ENCODE assay signal across 1 cellular context in the genomic region with DNA sequence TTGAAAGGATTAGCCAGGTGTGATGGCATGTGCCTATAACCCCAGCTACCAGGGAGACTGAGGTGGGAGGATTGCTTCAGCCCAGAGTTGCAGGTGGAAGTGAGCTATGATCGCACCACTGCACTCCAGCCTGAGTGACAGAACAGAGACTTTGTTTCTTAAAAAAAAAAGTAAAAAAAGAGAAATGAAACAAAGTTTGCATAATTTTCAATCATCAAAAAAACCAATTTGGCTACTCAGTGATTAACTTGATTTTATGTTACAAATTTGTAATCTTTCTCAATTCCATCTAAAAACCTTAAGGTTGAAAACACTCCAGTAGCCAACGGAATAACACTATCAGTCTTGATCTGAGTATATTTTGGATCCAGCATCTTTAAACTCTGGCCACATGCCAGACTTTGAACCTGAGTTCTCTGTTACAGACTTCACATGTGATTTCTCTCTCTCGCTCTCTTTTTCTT.
TF ChIP-seq lines count a peak whose summit lies in the region.

No MANE protein-coding gene starts in this region.

TF ChIP-seq in GM12878, 131 proteins besides CTCF, POLR2A, EP300 and RAD21 (continued from another document and continues in another):
- TF ChIP-seq, protein P1, sequence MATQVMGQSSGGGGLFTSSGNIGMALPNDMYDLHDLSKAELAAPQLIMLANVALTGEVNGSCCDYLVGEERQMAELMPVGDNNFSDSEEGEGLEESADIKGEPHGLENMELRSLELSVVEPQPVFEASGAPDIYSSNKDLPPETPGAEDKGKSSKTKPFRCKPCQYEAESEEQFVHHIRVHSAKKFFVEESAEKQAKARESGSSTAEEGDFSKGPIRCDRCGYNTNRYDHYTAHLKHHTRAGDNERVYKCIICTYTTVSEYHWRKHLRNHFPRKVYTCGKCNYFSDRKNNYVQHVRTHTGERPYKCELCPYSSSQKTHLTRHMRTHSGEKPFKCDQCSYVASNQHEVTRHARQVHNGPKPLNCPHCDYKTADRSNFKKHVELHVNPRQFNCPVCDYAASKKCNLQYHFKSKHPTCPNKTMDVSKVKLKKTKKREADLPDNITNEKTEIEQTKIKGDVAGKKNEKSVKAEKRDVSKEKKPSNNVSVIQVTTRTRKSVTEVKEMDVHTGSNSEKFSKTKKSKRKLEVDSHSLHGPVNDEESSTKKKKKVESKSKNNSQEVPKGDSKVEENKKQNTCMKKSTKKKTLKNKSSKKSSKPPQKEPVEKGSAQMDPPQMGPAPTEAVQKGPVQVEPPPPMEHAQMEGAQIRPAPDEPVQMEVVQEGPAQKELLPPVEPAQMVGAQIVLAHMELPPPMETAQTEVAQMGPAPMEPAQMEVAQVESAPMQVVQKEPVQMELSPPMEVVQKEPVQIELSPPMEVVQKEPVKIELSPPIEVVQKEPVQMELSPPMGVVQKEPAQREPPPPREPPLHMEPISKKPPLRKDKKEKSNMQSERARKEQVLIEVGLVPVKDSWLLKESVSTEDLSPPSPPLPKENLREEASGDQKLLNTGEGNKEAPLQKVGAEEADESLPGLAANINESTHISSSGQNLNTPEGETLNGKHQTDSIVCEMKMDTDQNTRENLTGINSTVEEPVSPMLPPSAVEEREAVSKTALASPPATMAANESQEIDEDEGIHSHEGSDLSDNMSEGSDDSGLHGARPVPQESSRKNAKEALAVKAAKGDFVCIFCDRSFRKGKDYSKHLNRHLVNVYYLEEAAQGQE (IDR thresholded peaks at IDR 0.05; ENCODE audit: low read depth, low read length) = no peak
- TF ChIP-seq, protein P2, sequence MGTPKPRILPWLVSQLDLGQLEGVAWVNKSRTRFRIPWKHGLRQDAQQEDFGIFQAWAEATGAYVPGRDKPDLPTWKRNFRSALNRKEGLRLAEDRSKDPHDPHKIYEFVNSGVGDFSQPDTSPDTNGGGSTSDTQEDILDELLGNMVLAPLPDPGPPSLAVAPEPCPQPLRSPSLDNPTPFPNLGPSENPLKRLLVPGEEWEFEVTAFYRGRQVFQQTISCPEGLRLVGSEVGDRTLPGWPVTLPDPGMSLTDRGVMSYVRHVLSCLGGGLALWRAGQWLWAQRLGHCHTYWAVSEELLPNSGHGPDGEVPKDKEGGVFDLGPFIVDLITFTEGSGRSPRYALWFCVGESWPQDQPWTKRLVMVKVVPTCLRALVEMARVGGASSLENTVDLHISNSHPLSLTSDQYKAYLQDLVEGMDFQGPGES (IDR thresholded peaks at IDR 0.05) = no peak
- TF ChIP-seq HDAC2 (IDR thresholded peaks at IDR 0.05) (no peak), NFXL1 (IDR thresholded peaks at IDR 0.05; ENCODE audit: borderline replicate concordance) (no peak), GABPA (IDR thresholded peaks at IDR 0.05; ENCODE audit: low read depth) (no peak), KAT2A (conservative IDR thresholded peaks at IDR 0.05; ENCODE audit: control insufficient read depth, low read depth, low read length) (no peak), BRCA1 (IDR thresholded peaks at IDR 0.05; ENCODE audit: low read depth, low read length) (no peak), CHD1 (IDR thresholded peaks at IDR 0.05; ENCODE audit: low read depth, low read length) (no peak), NR2F1 (conservative IDR thresholded peaks at IDR 0.05) (no peak), JUNB (IDR thresholded peaks at IDR 0.05) (no peak; the same call in 1 of the 2 replicates), STAT3 (IDR thresholded peaks at IDR 0.05; ENCODE audit: low read depth, low read length) (no peak), ASH2L (IDR thresholded peaks at IDR 0.05; ENCODE audit: borderline replicate concordance, low read depth) (no peak), CBX5 (IDR thresholded peaks at IDR 0.05; ENCODE audit: low read depth) (no peak; the same call in 1 of the 2 replicates), FOS (IDR thresholded peaks at IDR 0.05; ENCODE audit: borderline replicate concordance, extremely low read depth, insufficient read length) (no peak), PAX5 (IDR thresholded peaks at IDR 0.05; ENCODE audit: borderline replicate concordance, low read depth, low read length) (peak; percentile 71; the same call in 1 of the 2 replicates), MYC (IDR thresholded peaks at IDR 0.05; ENCODE audit: insufficient read depth, insufficient read length, insufficient replicate concordance, low read length, severe bottlenecking) (no peak), HCFC1 (IDR thresholded peaks at IDR 0.05; ENCODE audit: low read length) (no peak), LARP7 (IDR thresholded peaks at IDR 0.05) (no peak), CHD2 (IDR thresholded peaks at IDR 0.05; ENCODE audit: borderline replicate concordance, low read depth, low read length) (no peak), ATF7 (IDR thresholded peaks at IDR 0.05; ENCODE audit: low read depth) (peak; percentile 75), NFIC (IDR thresholded peaks at IDR 0.05; ENCODE audit: low read depth, low read length) (peak; percentile 89), CHD4 (IDR thresholded peaks at IDR 0.05) (no peak), BMI1 (IDR thresholded peaks at IDR 0.05; ENCODE audit: borderline replicate concordance) (no peak; the same call in 1 of the 2 replicates), SMAD5 (IDR thresholded peaks at IDR 0.05; ENCODE audit: low read depth) (no peak), BCL11A (IDR thresholded peaks at IDR 0.05; ENCODE audit: low read depth, low read length) (peak; percentile 32; the same call in 1 of the 2 replicates), BHLHE40 (IDR thresholded peaks at IDR 0.05; ENCODE audit: borderline replicate concordance in 1 of 2, low read depth in 2 of 2, low read length in 1 of 2) (peak; percentile 83 to 88; a peak in 3 of 4 replicates), CREB1 (IDR thresholded peaks at IDR 0.05; ENCODE audit: low read depth) (0 out of 2 replicates have a peak, but pooled peaks have one; percentile 17), FOXK2 (IDR thresholded peaks at IDR 0.05) (no peak), RB1 (IDR thresholded peaks at IDR 0.05; ENCODE audit: borderline replicate concordance) (no peak), CEBPB (IDR thresholded peaks at IDR 0.05; ENCODE audit: borderline replicate concordance in 1 of 2, low read depth in 2 of 2, low read length in 2 of 2) (peak in 1 of 2 experiments; percentile 74; a peak in 1 of 4 replicates), ZZZ3 (IDR thresholded peaks at IDR 0.05; ENCODE audit: control insufficient read depth, insufficient read length, low read depth) (no peak), RUNX3 (IDR thresholded peaks at IDR 0.05; ENCODE audit: low read length) (peak; percentile 75), ETV6 (conservative IDR thresholded peaks at IDR 0.05 in 1 of 2, IDR thresholded peaks at IDR 0.05 in 1 of 2; ENCODE audit: borderline replicate concordance in 1 of 2, low read depth in 1 of 2) (peak in 1 of 2 experiments; percentile 43; a peak in 1 of 4 replicates)
- TF ChIP-seq, protein P3, sequence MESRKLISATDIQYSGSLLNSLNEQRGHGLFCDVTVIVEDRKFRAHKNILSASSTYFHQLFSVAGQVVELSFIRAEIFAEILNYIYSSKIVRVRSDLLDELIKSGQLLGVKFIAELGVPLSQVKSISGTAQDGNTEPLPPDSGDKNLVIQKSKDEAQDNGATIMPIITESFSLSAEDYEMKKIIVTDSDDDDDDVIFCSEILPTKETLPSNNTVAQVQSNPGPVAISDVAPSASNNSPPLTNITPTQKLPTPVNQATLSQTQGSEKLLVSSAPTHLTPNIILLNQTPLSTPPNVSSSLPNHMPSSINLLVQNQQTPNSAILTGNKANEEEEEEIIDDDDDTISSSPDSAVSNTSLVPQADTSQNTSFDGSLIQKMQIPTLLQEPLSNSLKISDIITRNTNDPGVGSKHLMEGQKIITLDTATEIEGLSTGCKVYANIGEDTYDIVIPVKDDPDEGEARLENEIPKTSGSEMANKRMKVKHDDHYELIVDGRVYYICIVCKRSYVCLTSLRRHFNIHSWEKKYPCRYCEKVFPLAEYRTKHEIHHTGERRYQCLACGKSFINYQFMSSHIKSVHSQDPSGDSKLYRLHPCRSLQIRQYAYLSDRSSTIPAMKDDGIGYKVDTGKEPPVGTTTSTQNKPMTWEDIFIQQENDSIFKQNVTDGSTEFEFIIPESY (IDR thresholded peaks at IDR 0.05) = no peak
- TF ChIP-seq, protein P4, sequence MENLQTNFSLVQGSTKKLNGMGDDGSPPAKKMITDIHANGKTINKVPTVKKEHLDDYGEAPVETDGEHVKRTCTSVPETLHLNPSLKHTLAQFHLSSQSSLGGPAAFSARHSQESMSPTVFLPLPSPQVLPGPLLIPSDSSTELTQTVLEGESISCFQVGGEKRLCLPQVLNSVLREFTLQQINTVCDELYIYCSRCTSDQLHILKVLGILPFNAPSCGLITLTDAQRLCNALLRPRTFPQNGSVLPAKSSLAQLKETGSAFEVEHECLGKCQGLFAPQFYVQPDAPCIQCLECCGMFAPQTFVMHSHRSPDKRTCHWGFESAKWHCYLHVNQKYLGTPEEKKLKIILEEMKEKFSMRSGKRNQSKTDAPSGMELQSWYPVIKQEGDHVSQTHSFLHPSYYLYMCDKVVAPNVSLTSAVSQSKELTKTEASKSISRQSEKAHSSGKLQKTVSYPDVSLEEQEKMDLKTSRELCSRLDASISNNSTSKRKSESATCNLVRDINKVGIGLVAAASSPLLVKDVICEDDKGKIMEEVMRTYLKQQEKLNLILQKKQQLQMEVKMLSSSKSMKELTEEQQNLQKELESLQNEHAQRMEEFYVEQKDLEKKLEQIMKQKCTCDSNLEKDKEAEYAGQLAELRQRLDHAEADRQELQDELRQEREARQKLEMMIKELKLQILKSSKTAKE (IDR thresholded peaks at IDR 0.05; ENCODE audit: low read depth, poor library complexity, severe bottlenecking) = no peak
- TF ChIP-seq, protein P5, sequence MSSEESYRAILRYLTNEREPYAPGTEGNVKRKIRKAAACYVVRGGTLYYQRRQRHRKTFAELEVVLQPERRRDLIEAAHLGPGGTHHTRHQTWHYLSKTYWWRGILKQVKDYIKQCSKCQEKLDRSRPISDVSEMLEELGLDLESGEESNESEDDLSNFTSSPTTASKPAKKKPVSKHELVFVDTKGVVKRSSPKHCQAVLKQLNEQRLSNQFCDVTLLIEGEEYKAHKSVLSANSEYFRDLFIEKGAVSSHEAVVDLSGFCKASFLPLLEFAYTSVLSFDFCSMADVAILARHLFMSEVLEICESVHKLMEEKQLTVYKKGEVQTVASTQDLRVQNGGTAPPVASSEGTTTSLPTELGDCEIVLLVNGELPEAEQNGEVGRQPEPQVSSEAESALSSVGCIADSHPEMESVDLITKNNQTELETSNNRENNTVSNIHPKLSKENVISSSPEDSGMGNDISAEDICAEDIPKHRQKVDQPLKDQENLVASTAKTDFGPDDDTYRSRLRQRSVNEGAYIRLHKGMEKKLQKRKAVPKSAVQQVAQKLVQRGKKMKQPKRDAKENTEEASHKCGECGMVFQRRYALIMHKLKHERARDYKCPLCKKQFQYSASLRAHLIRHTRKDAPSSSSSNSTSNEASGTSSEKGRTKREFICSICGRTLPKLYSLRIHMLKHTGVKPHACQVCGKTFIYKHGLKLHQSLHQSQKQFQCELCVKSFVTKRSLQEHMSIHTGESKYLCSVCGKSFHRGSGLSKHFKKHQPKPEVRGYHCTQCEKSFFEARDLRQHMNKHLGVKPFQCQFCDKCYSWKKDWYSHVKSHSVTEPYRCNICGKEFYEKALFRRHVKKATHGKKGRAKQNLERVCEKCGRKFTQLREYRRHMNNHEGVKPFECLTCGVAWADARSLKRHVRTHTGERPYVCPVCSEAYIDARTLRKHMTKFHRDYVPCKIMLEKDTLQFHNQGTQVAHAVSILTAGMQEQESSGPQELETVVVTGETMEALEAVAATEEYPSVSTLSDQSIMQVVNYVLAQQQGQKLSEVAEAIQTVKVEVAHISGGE (CRISPR knock-in tag; IDR thresholded peaks at IDR 0.05) = no peak
- TF ChIP-seq, protein P6, sequence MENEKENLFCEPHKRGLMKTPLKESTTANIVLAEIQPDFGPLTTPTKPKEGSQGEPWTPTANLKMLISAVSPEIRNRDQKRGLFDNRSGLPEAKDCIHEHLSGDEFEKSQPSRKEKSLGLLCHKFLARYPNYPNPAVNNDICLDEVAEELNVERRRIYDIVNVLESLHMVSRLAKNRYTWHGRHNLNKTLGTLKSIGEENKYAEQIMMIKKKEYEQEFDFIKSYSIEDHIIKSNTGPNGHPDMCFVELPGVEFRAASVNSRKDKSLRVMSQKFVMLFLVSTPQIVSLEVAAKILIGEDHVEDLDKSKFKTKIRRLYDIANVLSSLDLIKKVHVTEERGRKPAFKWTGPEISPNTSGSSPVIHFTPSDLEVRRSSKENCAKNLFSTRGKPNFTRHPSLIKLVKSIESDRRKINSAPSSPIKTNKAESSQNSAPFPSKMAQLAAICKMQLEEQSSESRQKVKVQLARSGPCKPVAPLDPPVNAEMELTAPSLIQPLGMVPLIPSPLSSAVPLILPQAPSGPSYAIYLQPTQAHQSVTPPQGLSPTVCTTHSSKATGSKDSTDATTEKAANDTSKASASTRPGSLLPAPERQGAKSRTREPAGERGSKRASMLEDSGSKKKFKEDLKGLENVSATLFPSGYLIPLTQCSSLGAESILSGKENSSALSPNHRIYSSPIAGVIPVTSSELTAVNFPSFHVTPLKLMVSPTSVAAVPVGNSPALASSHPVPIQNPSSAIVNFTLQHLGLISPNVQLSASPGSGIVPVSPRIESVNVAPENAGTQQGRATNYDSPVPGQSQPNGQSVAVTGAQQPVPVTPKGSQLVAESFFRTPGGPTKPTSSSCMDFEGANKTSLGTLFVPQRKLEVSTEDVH (IDR thresholded peaks at IDR 0.05; ENCODE audit: low read depth, partially characterized antibody) = no peak
- TF ChIP-seq, protein P7, sequence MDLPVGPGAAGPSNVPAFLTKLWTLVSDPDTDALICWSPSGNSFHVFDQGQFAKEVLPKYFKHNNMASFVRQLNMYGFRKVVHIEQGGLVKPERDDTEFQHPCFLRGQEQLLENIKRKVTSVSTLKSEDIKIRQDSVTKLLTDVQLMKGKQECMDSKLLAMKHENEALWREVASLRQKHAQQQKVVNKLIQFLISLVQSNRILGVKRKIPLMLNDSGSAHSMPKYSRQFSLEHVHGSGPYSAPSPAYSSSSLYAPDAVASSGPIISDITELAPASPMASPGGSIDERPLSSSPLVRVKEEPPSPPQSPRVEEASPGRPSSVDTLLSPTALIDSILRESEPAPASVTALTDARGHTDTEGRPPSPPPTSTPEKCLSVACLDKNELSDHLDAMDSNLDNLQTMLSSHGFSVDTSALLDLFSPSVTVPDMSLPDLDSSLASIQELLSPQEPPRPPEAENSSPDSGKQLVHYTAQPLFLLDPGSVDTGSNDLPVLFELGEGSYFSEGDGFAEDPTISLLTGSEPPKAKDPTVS (IDR thresholded peaks at IDR 0.05; ENCODE audit: low read depth, low read length) = no peak
